In genomic region chrX:151920530-151920929, GRCh38 we compare ENCODE assay signal across 4 cellular contexts. TPM values are rescaled to one million over a fixed set of nuclear protein-coding genes. Genes with fewer than 3 reads are reported as not detected.
"Had no signal": no experiment of that assay in that cellular context is flagged by ENCODE, and none has a peak within 500 bp of the region (broad histone marks: within the 10 kb centered on the region; RNA-seq: fewer than 3 reads in every experiment).

No MANE protein-coding gene starts in this region.

- ATAC-seq: GM12878 had no signal

- H3K4me3 ChIP-seq: GM12878 had no signal

- DNase-seq: GDM1, GF-D8 had no signal

RNA-seq across cellular contexts. Expression of gene MAGEA4, which starts 7.8 kb away (rescaled TPM):
- total RNA-seq: G401, GM12878 had no signal
- polyA plus RNA-seq: GM12878 had no signal

RNA-seq across cellular contexts. Expression of gene GABRE, which starts 53.9 kb away (rescaled TPM):
- total RNA-seq: G401 had no signal
